2 cellular contexts compared by ENCODE assay signal in genomic region chr10:7932301-7933036, GRCh38.
TF ChIP-seq lines count a peak whose summit lies in the region.

No MANE protein-coding gene starts in this region.

TF ChIP-seq in HEK293, 187 proteins besides CTCF, POLR2A, EP300 and RAD21 (continued from another document):
- TF ChIP-seq SP3 (tag by site-specific recombination; IDR thresholded peaks at IDR 0.05) (no peak), MZF1 (tag by site-specific recombination; IDR thresholded peaks at IDR 0.05; ENCODE audit: borderline replicate concordance) (no peak), ZNF707 (tag by site-specific recombination; IDR thresholded peaks at IDR 0.05) (peak; percentile 21; the same call in 1 of the 2 replicates), ZNF558 (tag by site-specific recombination; IDR thresholded peaks at IDR 0.05) (no peak)

TF ChIP-seq in HepG2, 621 proteins besides CTCF, POLR2A, EP300 and RAD21 (continues in another document):
- TF ChIP-seq ZNF691 (CRISPR knock-in tag; IDR thresholded peaks at IDR 0.05; ENCODE audit: borderline replicate concordance, low read depth) (peak; percentile 45; the same call in 1 of the 2 replicates), HNF4A (CRISPR knock-in tag; IDR thresholded peaks at IDR 0.05) (peak; percentile 94), ZMYM3 (CRISPR knock-in tag; IDR thresholded peaks at IDR 0.05) (peak; percentile 50; the same call in 1 of the 2 replicates), ZNF556 (CRISPR knock-in tag; IDR thresholded peaks at IDR 0.05; ENCODE audit: borderline replicate concordance) (peak; percentile 56; the same call in 1 of the 2 replicates), SUZ12 (IDR thresholded peaks at IDR 0.05; ENCODE audit: low read depth, low read length) (no peak), ZNF605 (CRISPR knock-in tag; IDR thresholded peaks at IDR 0.05) (no peak), KLF16 (CRISPR knock-in tag; IDR thresholded peaks at IDR 0.05) (peak in 1 of 2 experiments; percentile 32; a peak in 1 of 4 replicates), ZNF503 (CRISPR knock-in tag; IDR thresholded peaks at IDR 0.05) (peak; percentile 80), NONO (IDR thresholded peaks at IDR 0.05) (no peak), NONO (CRISPR knock-in tag; conservative IDR thresholded peaks at IDR 0.05) (peak; percentile 63), ZNF281 (CRISPR knock-in tag; IDR thresholded peaks at IDR 0.05; ENCODE audit: borderline replicate concordance) (peak; percentile 22; the same call in 1 of the 2 replicates), ZNF841 (CRISPR knock-in tag; IDR thresholded peaks at IDR 0.05; ENCODE audit: borderline replicate concordance) (peak; percentile 97), ZBTB43 (CRISPR knock-in tag; conservative IDR thresholded peaks at IDR 0.05) (peak; percentile 75; the same call in 1 of the 2 replicates), GFI1 (CRISPR knock-in tag; IDR thresholded peaks at IDR 0.05; ENCODE audit: borderline replicate concordance) (peak; percentile 93), DMAP1 (CRISPR knock-in tag; IDR thresholded peaks at IDR 0.05) (peak; percentile 66), ZBTB3 (CRISPR knock-in tag; IDR thresholded peaks at IDR 0.05; ENCODE audit: borderline replicate concordance, low read depth) (no peak), HNF4G (IDR thresholded peaks at IDR 0.05; ENCODE audit: borderline replicate concordance, low read depth, low read length) (peak; percentile 86), HNF4G (CRISPR knock-in tag; IDR thresholded peaks at IDR 0.05; ENCODE audit: borderline replicate concordance, low read depth) (peak; percentile 77; the same call in 1 of the 2 replicates), ZHX2 (IDR thresholded peaks at IDR 0.05; ENCODE audit: low read depth) (no peak), ZHX2 (CRISPR knock-in tag; IDR thresholded peaks at IDR 0.05; ENCODE audit: borderline replicate concordance) (0 out of 2 replicates have a peak, but pooled peaks have one; percentile 59), GATAD2A (CRISPR knock-in tag; IDR thresholded peaks at IDR 0.05) (peak; percentile 96), PITX1 (CRISPR knock-in tag; IDR thresholded peaks at IDR 0.05) (peak; percentile 73; the same call in 1 of the 2 replicates), ZNF264 (CRISPR knock-in tag; IDR thresholded peaks at IDR 0.05) (peak; percentile 72), ZNF781 (CRISPR knock-in tag; IDR thresholded peaks at IDR 0.05; ENCODE audit: borderline replicate concordance, not compliant biosample characterization) (peak; percentile 44), MYPOP (CRISPR knock-in tag; IDR thresholded peaks at IDR 0.05) (no peak), ZNF331 (CRISPR knock-in tag; IDR thresholded peaks at IDR 0.05) (peak; percentile 90), ZBTB38 (CRISPR knock-in tag; IDR thresholded peaks at IDR 0.05) (no peak), MEF2D (CRISPR knock-in tag; IDR thresholded peaks at IDR 0.05) (no peak; the same call in 1 of the 2 replicates), THAP11 (CRISPR knock-in tag; IDR thresholded peaks at IDR 0.05) (peak; percentile 69), ZNF280B (CRISPR knock-in tag; IDR thresholded peaks at IDR 0.05; ENCODE audit: borderline replicate concordance) (no peak), TBP (CRISPR knock-in tag; IDR thresholded peaks at IDR 0.05) (no peak), KDM3A (CRISPR knock-in tag; IDR thresholded peaks at IDR 0.05; ENCODE audit: low read depth) (peak; percentile 75; the same call in 1 of the 2 replicates), ZNF800 (CRISPR knock-in tag; IDR thresholded peaks at IDR 0.05) (peak; percentile 53; the same call in 1 of the 2 replicates), NFIC (IDR thresholded peaks at IDR 0.05; ENCODE audit: low read length) (peak; percentile 79; the same call in 1 of the 2 replicates), ZNF205 (CRISPR knock-in tag; IDR thresholded peaks at IDR 0.05) (peak; percentile 78; the same call in 1 of the 2 replicates), ELF3 (CRISPR knock-in tag; IDR thresholded peaks at IDR 0.05) (peak; percentile 95), ZMYM4 (CRISPR knock-in tag; IDR thresholded peaks at IDR 0.05) (peak; percentile 83), FOXK1 (CRISPR knock-in tag; IDR thresholded peaks at IDR 0.05; ENCODE audit: borderline replicate concordance, low read depth) (peak; percentile 71; the same call in 1 of the 2 replicates), CREB1 (IDR thresholded peaks at IDR 0.05) (no peak), CREB1 (CRISPR knock-in tag; IDR thresholded peaks at IDR 0.05) (peak; percentile 82), NR2F2 (IDR thresholded peaks at IDR 0.05; ENCODE audit: borderline replicate concordance, low read depth) (peak; percentile 88), SIX1 (CRISPR knock-in tag; IDR thresholded peaks at IDR 0.05; ENCODE audit: borderline replicate concordance) (peak; percentile 79), TFAP4 (IDR thresholded peaks at IDR 0.05; ENCODE audit: borderline replicate concordance, low read depth) (peak; percentile 68)
